1 cellular context compared by ENCODE assay signal in genomic region chr11:76335827-76336226, GRCh38.
TF ChIP-seq lines count a peak whose summit lies in the region.

No MANE protein-coding gene starts in this region.

TF ChIP-seq in HepG2, 621 proteins besides CTCF, POLR2A, EP300 and RAD21:
- TF ChIP-seq, protein P1, sequence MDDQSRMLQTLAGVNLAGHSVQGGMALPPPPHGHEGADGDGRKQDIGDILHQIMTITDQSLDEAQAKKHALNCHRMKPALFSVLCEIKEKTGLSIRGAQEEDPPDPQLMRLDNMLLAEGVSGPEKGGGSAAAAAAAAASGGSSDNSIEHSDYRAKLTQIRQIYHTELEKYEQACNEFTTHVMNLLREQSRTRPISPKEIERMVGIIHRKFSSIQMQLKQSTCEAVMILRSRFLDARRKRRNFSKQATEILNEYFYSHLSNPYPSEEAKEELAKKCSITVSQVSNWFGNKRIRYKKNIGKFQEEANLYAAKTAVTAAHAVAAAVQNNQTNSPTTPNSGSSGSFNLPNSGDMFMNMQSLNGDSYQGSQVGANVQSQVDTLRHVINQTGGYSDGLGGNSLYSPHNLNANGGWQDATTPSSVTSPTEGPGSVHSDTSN (CRISPR knock-in tag; IDR thresholded peaks at IDR 0.05; ENCODE audit: borderline replicate concordance), result no peak
- TF ChIP-seq ZFP82 (CRISPR knock-in tag; IDR thresholded peaks at IDR 0.05; ENCODE audit: borderline replicate concordance) (no peak), SYNCRIP (IDR thresholded peaks at IDR 0.05; ENCODE audit: insufficient read depth, low read depth, low read length) (no peak), ZNF775 (CRISPR knock-in tag; IDR thresholded peaks at IDR 0.05; ENCODE audit: borderline replicate concordance) (no peak), YEATS4 (CRISPR knock-in tag; IDR thresholded peaks at IDR 0.05; ENCODE audit: borderline replicate concordance) (no peak), ZBTB7A (CRISPR knock-in tag; IDR thresholded peaks at IDR 0.05) (no peak)
- TF ChIP-seq, protein P2, sequence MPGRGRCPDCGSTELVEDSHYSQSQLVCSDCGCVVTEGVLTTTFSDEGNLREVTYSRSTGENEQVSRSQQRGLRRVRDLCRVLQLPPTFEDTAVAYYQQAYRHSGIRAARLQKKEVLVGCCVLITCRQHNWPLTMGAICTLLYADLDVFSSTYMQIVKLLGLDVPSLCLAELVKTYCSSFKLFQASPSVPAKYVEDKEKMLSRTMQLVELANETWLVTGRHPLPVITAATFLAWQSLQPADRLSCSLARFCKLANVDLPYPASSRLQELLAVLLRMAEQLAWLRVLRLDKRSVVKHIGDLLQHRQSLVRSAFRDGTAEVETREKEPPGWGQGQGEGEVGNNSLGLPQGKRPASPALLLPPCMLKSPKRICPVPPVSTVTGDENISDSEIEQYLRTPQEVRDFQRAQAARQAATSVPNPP (CRISPR knock-in tag; IDR thresholded peaks at IDR 0.05), result no peak
